In genomic region chr1:202018226-202018475, GRCh38 we compare ENCODE assay signal across 1 cellular context.
TF ChIP-seq lines count a peak whose summit lies in the region.

No MANE protein-coding gene starts in this region.

TF ChIP-seq in WTC11, 78 proteins besides CTCF, POLR2A, EP300 and RAD21 (continued from another document):
- TF ChIP-seq USF1 (CRISPR knock-in tag; IDR thresholded peaks at IDR 0.05), result no peak
- no peak for TF ChIP-seq ZBTB21 (CRISPR knock-in tag; IDR thresholded peaks at IDR 0.05; ENCODE audit: borderline replicate concordance)
- no peak for TF ChIP-seq IRF2 (CRISPR knock-in tag; IDR thresholded peaks at IDR 0.05; ENCODE audit: borderline replicate concordance, low read depth)
- TF ChIP-seq E2F4 (CRISPR knock-in tag; IDR thresholded peaks at IDR 0.05; ENCODE audit: borderline replicate concordance, low read depth), result no peak
- no peak for TF ChIP-seq ELF4 (CRISPR knock-in tag; IDR thresholded peaks at IDR 0.05; ENCODE audit: low read depth)
- TF ChIP-seq GABPB1 (CRISPR knock-in tag; IDR thresholded peaks at IDR 0.05), result no peak
- no peak for TF ChIP-seq SOX15 (CRISPR knock-in tag; IDR thresholded peaks at IDR 0.05)
- TF ChIP-seq NR2C2 (CRISPR knock-in tag; IDR thresholded peaks at IDR 0.05), result no peak
